8 cellular contexts compared by ENCODE assay signal in the genomic region with DNA sequence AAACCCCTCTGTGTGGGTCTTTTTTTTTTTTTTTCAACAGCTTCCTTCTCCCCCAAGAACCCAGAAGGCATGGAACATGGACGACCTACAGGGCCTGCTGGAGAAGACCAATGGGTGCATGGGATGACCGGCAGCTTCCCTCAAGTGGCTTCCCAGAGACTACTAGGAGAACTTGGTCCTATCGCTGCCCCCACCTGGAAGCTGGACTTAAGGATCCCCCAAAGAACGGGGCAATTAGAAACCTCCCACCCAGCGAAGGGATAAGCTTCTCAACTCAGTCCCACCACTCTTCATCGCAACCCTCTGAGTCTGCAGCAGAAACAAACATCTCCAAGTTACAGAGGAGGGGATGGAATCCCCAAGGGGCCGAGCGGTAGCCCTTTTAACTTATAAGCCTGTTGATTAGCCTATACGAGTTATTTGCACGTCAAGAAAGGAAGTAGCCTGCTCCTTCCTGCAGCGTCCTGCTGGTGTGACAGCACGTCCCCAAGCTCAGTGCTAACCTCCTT. TPM values are rescaled to one million over a fixed set of nuclear protein-coding genes. Genes with fewer than 3 reads are reported as not detected.
DNase-seq lines count a peak whose midpoint lies in the region; ATAC-seq and TF ChIP-seq lines count a peak whose summit lies in the region.

No MANE protein-coding gene starts in this region.

- no peak for TF ChIP-seq POLR2A in stomach (IDR thresholded peaks at IDR 0.05)

- no peak for TF ChIP-seq EP300 in stomach (IDR thresholded peaks at IDR 0.05)

- TF ChIP-seq CTCF in activated B cell treated with CpG ODN at 0.5 μM for 24 hours (IDR thresholded peaks at IDR 0.05) (no peak), stomach (IDR thresholded peaks at IDR 0.05) (no peak)

- H3K27me3 Mint-ChIP-seq in T-helper 1 cell treated with Interleukin-12 subunit alpha and Interleukin-12 subunit beta and Interleukin-4 antibody, amounts not matched to agents 30 μg/mL and 1 μg/mL, for 36 hours (ENCODE audit: low read depth): no peaks in the 10 kb centered on the region
- H3K27me3 Mint-ChIP-seq in activated B cell treated with CpG ODN at 0.5 μM for 24 hours: no peaks in the 10 kb centered on the region

- peak overlapping the region; percentile 77 for H3K4me3 ChIP-seq in iPS-15b (ENCODE audit: low read depth, low read length)
- peak overlapping the region; percentile 58 to 91 (median 75) for H3K4me3 ChIP-seq in stomach

- peak overlapping the region; percentile 98 for H3K27ac Mint-ChIP-seq in T-helper 1 cell treated with Interleukin-12 subunit alpha and Interleukin-12 subunit beta and Interleukin-4 antibody, amounts not matched to agents 30 μg/mL and 1 μg/mL, for 36 hours
- peak overlapping the region; percentile 91 for H3K27ac Mint-ChIP-seq in activated B cell treated with CpG ODN at 0.5 μM for 24 hours

- intact Hi-C loops in activated B cell treated with CpG ODN at 0.5 μM for 24 hours (cut with micrococcal nuclease) (loop anchor here (5.0 to 10.0 kb wide), 8 partner anchors 85 to 1830 kb away; partner anchors contain the start of genes ANKRD39, C2orf15, CNNM3 and CNNM4), stomach (cut with DNase I; ENCODE audit: low total_unique reads) (no loop called here)

- H3K4me3 Mint-ChIP-seq in T-helper 1 cell treated with Interleukin-12 subunit alpha and Interleukin-12 subunit beta and Interleukin-4 antibody, amounts not matched to agents 30 μg/mL and 1 μg/mL, for 36 hours: peak overlapping the region; percentile 92
- peak overlapping the region; percentile 91 for H3K4me3 Mint-ChIP-seq in activated B cell treated with CpG ODN at 0.5 μM for 24 hours

- peaks cover 12% of the 10 kb centered on the region for H3K36me3 Mint-ChIP-seq in T-helper 1 cell treated with Interleukin-12 subunit alpha and Interleukin-12 subunit beta and Interleukin-4 antibody, amounts not matched to agents 30 μg/mL and 1 μg/mL, for 36 hours (ENCODE audit: low read depth)
- H3K36me3 Mint-ChIP-seq in activated B cell treated with CpG ODN at 0.5 μM for 24 hours (ENCODE audit: low read depth): peaks cover 36% of the 10 kb centered on the region

- H3K27me3 ChIP-seq in iPS-15b (ENCODE audit: control insufficient read depth, insufficient read depth, low read length) (no peaks in the 10 kb centered on the region), stomach (no peaks in the 10 kb centered on the region)

- POLR2A ChIA-PET in activated B cell treated with CpG ODN at 0.5 μM for 24 hours (lab: Charles Lee): interaction anchor here (2.0 to 7.5 kb wide), 3 partner anchors 11 to 72 kb away, joined by 8 to 207 read pairs (median 9); partner anchors contain the start of genes ANKRD36B and COX5B

- H3K9me3 ChIP-seq in iPS-15b (ENCODE audit: control insufficient read depth, insufficient read depth, low read length) (no peaks in the 10 kb centered on the region), stomach (no peaks in the 10 kb centered on the region)

- H3K9ac ChIP-seq in iPS-15b (ENCODE audit: low read depth, low read length): peak overlapping the region; percentile 47

- ATAC-seq in activated B cell treated with CpG ODN at 0.5 μM for 24 hours (ENCODE audit: low read depth) (peak; percentile 11), GM19324 (IDR thresholded peaks at IDR 0.05; ENCODE audit: low FRiP score, unreplicated experiment) (no peak)

- peaks cover 18% of the 10 kb centered on the region for H3K36me3 ChIP-seq in iPS-15b (ENCODE audit: control insufficient read depth, insufficient read depth, low read length)
- H3K36me3 ChIP-seq in stomach: peaks cover 18 to 35% (median 32%) of the 10 kb centered on the region in 4 donors

- CTCF ChIA-PET in activated B cell treated with CpG ODN at 0.5 μM for 24 hours (lab: Charles Lee): interaction anchor here (1.5 to 2.9 kb wide), 2 partner anchors 16 to 36 kb away, joined by 4 to 18 read pairs; partner anchors contain the start of gene COX5B

- no peaks in the 10 kb centered on the region for H3K9me3 Mint-ChIP-seq in T-helper 1 cell treated with Interleukin-12 subunit alpha and Interleukin-12 subunit beta and Interleukin-4 antibody, amounts not matched to agents 30 μg/mL and 1 μg/mL, for 36 hours
- H3K9me3 Mint-ChIP-seq in activated B cell treated with CpG ODN at 0.5 μM for 24 hours: no peaks in the 10 kb centered on the region

- DNase-seq in T-helper 1 cell: no peak
- no peak for DNase-seq in activated B cell treated with CpG ODN at 0.5 μM for 24 hours
- DNase-seq in stomach: no peak
- DNase-seq in T-helper 9 cell: no peak
- DNase-seq in cerebellar cortex (ENCODE audit: low spot score): no peak

- H3K4me1 Mint-ChIP-seq in T-helper 1 cell treated with Interleukin-12 subunit alpha and Interleukin-12 subunit beta and Interleukin-4 antibody, amounts not matched to agents 30 μg/mL and 1 μg/mL, for 36 hours (ENCODE audit: low read depth): peaks cover 22% of the 10 kb centered on the region
- H3K4me1 Mint-ChIP-seq in activated B cell treated with CpG ODN at 0.5 μM for 24 hours: peaks cover 28% of the 10 kb centered on the region

- WGBS in stomach, 5 donors: 28 to 36% (median 31%) methylated on average over 12 of the region's 12 CpGs

- H3K4me1 ChIP-seq in iPS-15b (ENCODE audit: control insufficient read depth, insufficient read depth, low read length): peaks cover 5% of the 10 kb centered on the region
- H3K4me1 ChIP-seq in stomach: peaks cover 17 to 43% (median 35%) of the 10 kb centered on the region in 4 donors

- peak overlapping the region; percentile 92 to 99 (median 97) for H3K27ac ChIP-seq in stomach

RNA-seq across cellular contexts. Expression of gene ACTR1B, which starts 1.4 kb away (rescaled TPM):
- total RNA-seq in activated B cell treated with CpG ODN at 0.5 μM for 24 hours: 55.0 and 55.9 TPM in 2 replicates
- 10 to 100 TPM; 47.5 to 92.1 (median 53.4) TPM for total RNA-seq in stomach
- 10 to 100 TPM; 56.2 to 60.3 (median 57.3) TPM for polyA plus RNA-seq in stomach

RNA-seq across cellular contexts. Expression of gene C2orf92, which starts 7.1 kb away (rescaled TPM):
- 8.9 and 14.4 TPM in 2 replicates for total RNA-seq in activated B cell treated with CpG ODN at 0.5 μM for 24 hours
- total RNA-seq in stomach: 10 to 100 TPM in 2 of 5 donors, 1 to 10 TPM in 1, not detected in 2; 2.3 to 35.3 (median 15.2) TPM
- 1 to 10 TPM; 3.1 to 7.8 (median 4.2) TPM for polyA plus RNA-seq in stomach

RNA-seq across cellular contexts. Expression of gene COX5B, which starts 16.6 kb away (rescaled TPM):
- total RNA-seq in activated B cell treated with CpG ODN at 0.5 μM for 24 hours: 156 and 183 TPM in 2 replicates
- total RNA-seq in stomach: 100 to 1,000 TPM; 370 to 935 (median 470) TPM
- 100 to 1,000 TPM; 543 to 718 (median 600) TPM for polyA plus RNA-seq in stomach

RNA-seq across cellular contexts. Expression of gene ZAP70, which starts 50.9 kb away (rescaled TPM):
- total RNA-seq in activated B cell treated with CpG ODN at 0.5 μM for 24 hours: 2.8 and 4.8 TPM in 2 replicates
- 10 to 100 TPM in 3 of 5 donors, 1 to 10 TPM in 2; 3.3 to 78.2 (median 19.2) TPM for total RNA-seq in stomach
- polyA plus RNA-seq in stomach: 1 to 10 TPM; 1.1 to 2.8 (median 2.1) TPM
